19 cellular contexts compared by ENCODE assay signal in genomic region chr6:33677153-33677660, GRCh38. TPM values are rescaled to one million over a fixed set of nuclear protein-coding genes. Genes with fewer than 3 reads are reported as not detected.
DNase-seq lines count a peak whose midpoint lies in the region; ATAC-seq and TF ChIP-seq lines count a peak whose summit lies in the region.
"Had no signal": no experiment of that assay in that cellular context is flagged by ENCODE, and none has a peak within 500 bp of the region (broad histone marks: within the 10 kb centered on the region; RNA-seq: fewer than 3 reads in every experiment).

No MANE protein-coding gene starts in this region.

- no peak overlapping the region for H2AFZ ChIP-seq in GM23248

- H3K36me3 Mint-ChIP-seq in activated T-helper 1 cell treated with anti-CD3 and anti-CD28 coated beads, Interleukin-12 subunit alpha, Interleukin-12 subunit beta, Interleukin-2, Interleukin-4 antibody, amounts not matched to agents 30 ng/mL and 10 ng/mL and 1 ng/mL, durations not matched to agents 14 hours and 24 hours and 36 hours (ENCODE audit: low read depth): peaks cover 41% of the 10 kb centered on the region
- H3K36me3 Mint-ChIP-seq in natural killer cell: no peaks in the 10 kb centered on the region

- H3K4me3 Mint-ChIP-seq in activated T-helper 1 cell treated with anti-CD3 and anti-CD28 coated beads, Interleukin-12 subunit alpha, Interleukin-12 subunit beta, Interleukin-2, Interleukin-4 antibody, amounts not matched to agents 30 ng/mL and 10 ng/mL and 1 ng/mL, durations not matched to agents 14 hours and 24 hours and 36 hours: no peak overlapping the region
- no peak overlapping the region for H3K4me3 Mint-ChIP-seq in natural killer cell

- ATAC-seq in natural killer cell (no peak), GM21619 (IDR thresholded peaks at IDR 0.05; ENCODE audit: unreplicated experiment) (no peak), HG03571 (IDR thresholded peaks at IDR 0.05; ENCODE audit: unreplicated experiment) (no peak), sciatic nerve (no peak)
- ATAC-seq: left ventricle myocardium superior had no signal

- H4K20me1 ChIP-seq in GM23248 (ENCODE audit: insufficient read depth): no peaks in the 10 kb centered on the region

- peak overlapping the region; percentile 43 for H3K27ac ChIP-seq in GM23248
- H3K27ac ChIP-seq: neutrophil had no signal

- no peaks in the 10 kb centered on the region for H3K9me3 Mint-ChIP-seq in activated T-helper 1 cell treated with anti-CD3 and anti-CD28 coated beads, Interleukin-12 subunit alpha, Interleukin-12 subunit beta, Interleukin-2, Interleukin-4 antibody, amounts not matched to agents 30 ng/mL and 10 ng/mL and 1 ng/mL, durations not matched to agents 14 hours and 24 hours and 36 hours
- no peaks in the 10 kb centered on the region for H3K9me3 Mint-ChIP-seq in natural killer cell

- 20% methylated on average over 7 of the region's 7 CpGs for WGBS in GM23248 (ENCODE audit: low coverage in 1 of 2, low lambda C conversion rate in 2 of 2, missing lambda C conversion rate in 2 of 2), 2 experiments

- no peaks in the 10 kb centered on the region for H3K27me3 ChIP-seq in GM23248 (replicated peaks; ENCODE audit: insufficient read depth)
- H3K27me3 ChIP-seq: neutrophil had no signal

- no peaks in the 10 kb centered on the region for H3K9me3 ChIP-seq in GM23248 (ENCODE audit: low read depth)
- H3K9me3 ChIP-seq: neutrophil had no signal

- no peaks in the 10 kb centered on the region for H3K36me3 ChIP-seq in GM23248 (ENCODE audit: low read depth)
- H3K36me3 ChIP-seq: neutrophil had no signal

- H3K4me1 Mint-ChIP-seq in activated T-helper 1 cell treated with anti-CD3 and anti-CD28 coated beads, Interleukin-12 subunit alpha, Interleukin-12 subunit beta, Interleukin-2, Interleukin-4 antibody, amounts not matched to agents 30 ng/mL and 10 ng/mL and 1 ng/mL, durations not matched to agents 14 hours and 24 hours and 36 hours (ENCODE audit: low read depth): peaks cover 5% of the 10 kb centered on the region
- peaks cover 0 to 5% of the 10 kb centered on the region in 2 donors for H3K4me1 Mint-ChIP-seq in natural killer cell

- no peaks in the 10 kb centered on the region for H3K27me3 Mint-ChIP-seq in activated T-helper 1 cell treated with anti-CD3 and anti-CD28 coated beads, Interleukin-12 subunit alpha, Interleukin-12 subunit beta, Interleukin-2, Interleukin-4 antibody, amounts not matched to agents 30 ng/mL and 10 ng/mL and 1 ng/mL, durations not matched to agents 14 hours and 24 hours and 36 hours (ENCODE audit: insufficient read depth)
- no peaks in the 10 kb centered on the region for H3K27me3 Mint-ChIP-seq in natural killer cell (ENCODE audit: low read depth in 2 of 2)

- no peak overlapping the region for H3K4me3 ChIP-seq in GM23248
- H3K4me3 ChIP-seq in foreskin fibroblast (ENCODE audit: low read depth in 1 of 2, low read length in 2 of 2): no peak overlapping the region

- intact Hi-C loops in activated T-helper 1 cell treated with anti-CD3 and anti-CD28 coated beads, Interleukin-12 subunit alpha, Interleukin-12 subunit beta, Interleukin-2, Interleukin-4 antibody, amounts not matched to agents 30 ng/mL and 10 ng/mL and 1 ng/mL, durations not matched to agents 14 hours and 24 hours and 36 hours (cut with micrococcal nuclease): no loop called here
- intact Hi-C loops in natural killer cell (cut with micrococcal nuclease) (no loop called here), sciatic nerve (cut with DNase I) (no loop called here)

- H3K27ac Mint-ChIP-seq in activated T-helper 1 cell treated with anti-CD3 and anti-CD28 coated beads, Interleukin-12 subunit alpha, Interleukin-12 subunit beta, Interleukin-2, Interleukin-4 antibody, amounts not matched to agents 30 ng/mL and 10 ng/mL and 1 ng/mL, durations not matched to agents 14 hours and 24 hours and 36 hours: peak overlapping the region; percentile 21
- H3K27ac Mint-ChIP-seq in natural killer cell: peak overlapping the region in 1 of 2 donors; percentile 69

- H3K9ac ChIP-seq in GM23248: peak overlapping the region; percentile 10; the same call in 1 of the 2 replicates

- peaks cover 38% of the 10 kb centered on the region for H3K4me1 ChIP-seq in GM23248 (ENCODE audit: insufficient read depth)

- in situ Hi-C loops in GM23248 (cut with MboI): no loop called here

- TF ChIP-seq CTCF in foreskin fibroblast (IDR thresholded peaks at IDR 0.05; ENCODE audit: low read depth, low read length): no peak
- no peak for TF ChIP-seq CTCF in natural killer cell (IDR thresholded peaks at IDR 0.05)

- H3K4me2 ChIP-seq in GM23248 (ENCODE audit: unreplicated experiment): peak overlapping the region; percentile 32

- peaks cover 20% of the 10 kb centered on the region; the same call in 1 of the 2 replicates for H3F3A ChIP-seq in GM23248 (ENCODE audit: insufficient read depth)

- no peaks in the 10 kb centered on the region for H3K79me2 ChIP-seq in GM23248 (ENCODE audit: insufficient read depth)

- H3K9me2 ChIP-seq in GM23248 (ENCODE audit: insufficient read depth): no peaks in the 10 kb centered on the region

- DNase-seq in AG08395 (ENCODE audit: low spot score): peak; percentile 67
- DNase-seq in GM23248: peak; percentile 72
- no peak for DNase-seq in activated T-helper 1 cell treated with anti-CD3 and anti-CD28 coated beads, Interleukin-12 subunit alpha, Interleukin-12 subunit beta, Interleukin-2, Interleukin-4 antibody, amounts not matched to agents 30 ng/mL and 10 ng/mL and 1 ng/mL, durations not matched to agents 14 hours and 24 hours and 36 hours (ENCODE audit: low spot score)
- peak; percentile 57 to 84 for DNase-seq in foreskin fibroblast
- DNase-seq in natural killer cell: no peak
- DNase-seq in sciatic nerve (ENCODE audit: low spot score): no peak
- DNase-seq: dermis blood vessel endothelial cell; DND-41; left ventricle myocardium superior; NCI-H1436; NCI-H2171; NCI-H69; OCI-M1; SIG-M5; stimulated activated CD4-positive, alpha-beta T cell treated with anti-CD3 and anti-CD28 coated beads, Interleukin-12 subunit alpha, Interleukin-12 subunit beta, amount 100 ng/mL, for 4 hours; stimulated activated CD8-positive, alpha-beta memory T cell treated with anti-CD3 and anti-CD28 coated beads, Interleukin-4, amount 100 ng/mL, for 48 hours had no signal

RNA-seq across cellular contexts. Expression of gene UQCC2, which starts 34.3 kb away (rescaled TPM):
- 11.4 and 31.7 TPM in 2 replicates for total RNA-seq in GM23248 (2014; rRNA removed; shearing (Covaris generic))
- polyA plus RNA-seq in GM23248 (2016; fragmentation: Nextera tagmentation; extraction: Ambion mirVana): 134 and 138 TPM in 2 replicates
- total RNA-seq in activated T-helper 1 cell treated with anti-CD3 and anti-CD28 coated beads, Interleukin-12 subunit alpha, Interleukin-12 subunit beta, Interleukin-2, Interleukin-4 antibody, amounts not matched to agents 30 ng/mL and 10 ng/mL and 1 ng/mL, durations not matched to agents 14 hours and 24 hours and 36 hours: 123 and 139 TPM in 2 replicates
- total RNA-seq in natural killer cell (10 to 100 TPM; 15.8 to 19.6 (median 16.5) TPM), sciatic nerve (32.7 TPM)

RNA-seq across cellular contexts. Expression of gene ITPR3, which starts 56.1 kb away (rescaled TPM):
- 10.4 and 14.3 TPM in 2 replicates for total RNA-seq in GM23248 (2014; rRNA removed; shearing (Covaris generic))
- 4.8 and 4.9 TPM in 2 replicates for polyA plus RNA-seq in GM23248 (2016; fragmentation: Nextera tagmentation; extraction: Ambion mirVana)
- 42.7 and 42.9 TPM in 2 replicates for total RNA-seq in activated T-helper 1 cell treated with anti-CD3 and anti-CD28 coated beads, Interleukin-12 subunit alpha, Interleukin-12 subunit beta, Interleukin-2, Interleukin-4 antibody, amounts not matched to agents 30 ng/mL and 10 ng/mL and 1 ng/mL, durations not matched to agents 14 hours and 24 hours and 36 hours
- 10 to 100 TPM; 45.5 to 66.7 (median 46.0) TPM for total RNA-seq in natural killer cell
- total RNA-seq in sciatic nerve: 88.6 TPM

Comparison
In these comparisons a context has a peak if more than half of its experiments do, and no peak if none do; other contexts are left out.
1. DNase-seq: peak in AG08395 (single experiment), GM23248 (single experiment) and foreskin fibroblast (2 of 2); none in activated T-helper 1 cell treated with anti-CD3 and anti-CD28 coated beads, Interleukin-12 subunit alpha, Interleukin-12 subunit beta, Interleukin-2, Interleukin-4 antibody, amounts not matched to agents 30 ng/mL and 10 ng/mL and 1 ng/mL, durations not matched to agents 14 hours and 24 hours and 36 hours (single experiment), natural killer cell (single experiment) and sciatic nerve (single experiment).